ENCODE assay signal across 12 cellular contexts in the genomic region with DNA sequence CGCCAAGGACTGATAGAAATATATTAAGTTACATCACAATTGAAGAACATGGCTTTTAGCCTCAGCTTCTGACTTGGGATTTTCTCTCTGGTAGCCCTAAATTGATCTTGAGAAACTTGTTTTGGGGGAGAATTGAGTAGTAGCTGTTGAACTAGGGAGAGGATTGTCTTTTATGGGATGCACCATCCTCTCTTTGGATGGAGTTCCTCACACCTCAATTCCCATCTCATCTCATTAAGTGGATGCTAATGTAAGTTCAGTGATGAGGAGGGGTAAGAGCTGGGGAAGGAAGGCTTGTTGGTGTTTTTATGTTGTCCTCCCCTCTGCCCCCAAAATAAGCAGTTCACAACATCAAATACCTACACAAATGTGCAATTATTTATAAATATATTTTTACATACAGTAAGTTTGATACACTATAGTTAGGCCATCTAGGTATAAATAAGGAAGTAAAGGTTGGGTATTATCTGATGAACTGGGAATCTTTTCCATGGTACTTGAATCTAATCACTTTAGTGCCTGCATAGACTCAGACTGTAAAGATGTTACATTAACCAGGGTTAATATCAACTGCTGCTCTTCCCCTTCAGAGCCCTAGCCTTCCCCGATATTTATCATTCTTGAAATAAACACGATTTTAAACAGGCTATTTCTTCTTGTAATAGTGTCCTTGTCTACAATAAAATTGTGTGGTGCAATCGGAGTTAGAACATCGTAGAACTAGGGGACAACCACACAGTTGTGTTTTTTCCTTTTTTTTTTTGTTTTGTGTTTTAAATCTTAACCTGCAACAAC. TPM values are rescaled to one million over a fixed set of nuclear protein-coding genes. Genes with fewer than 3 reads are reported as not detected.
A peak's percentile ranks its signal among the peaks of the same experiment; 100 is the strongest.
DNase-seq lines count a peak whose midpoint lies in the region; TF ChIP-seq lines count a peak whose summit lies in the region.
"Had no signal": no experiment of that assay in that cellular context is flagged by ENCODE, and none has a peak within 500 bp of the region (broad histone marks: within the 10 kb centered on the region; RNA-seq: fewer than 3 reads in every experiment).

No MANE protein-coding gene starts in this region.

- DNase-seq in A673 (ENCODE audit: low spot score), result no peak
- DNase-seq in esophagus muscularis mucosa (ENCODE audit: extremely low spot score), result no peak
- no peak for DNase-seq in osteoblast (ENCODE audit: insufficient read length, low spot score, missing footprints)
- DNase-seq in NK-92 treated with Interleukin-12 subunit alpha and Interleukin-12 subunit beta, amount 100 ng/mL, for 24 hours (lab: John Stamatoyannopoulos, UW), result no peak
- DNase-seq in NCI-H2196 (lab: John Stamatoyannopoulos, UW; ENCODE audit: unreplicated experiment), result no peak
- no peak for DNase-seq in central memory CD4-positive, alpha-beta T cell
- no peak for DNase-seq in activated effector memory CD4-positive, alpha-beta T cell treated with Interleukin-2 at 50 U/mL for 16 hours
- DNase-seq: activated CD4-positive, alpha-beta T cell treated with anti-CD3 and anti-CD28 coated beads for 48 hours; activated gamma-delta T cell; kidney; NCI-H446 had no signal

- no peak overlapping the region for H3K9ac ChIP-seq in KMS-11

- H3K4me2 ChIP-seq in KMS-11, result peak overlapping the region; percentile 68
- peak overlapping the region; percentile 85 for H3K4me2 ChIP-seq in osteoblast (ENCODE audit: insufficient read depth, low read length)

- intact Hi-C loops in A673 (cut with micrococcal nuclease; ENCODE audit: unreplicated experiment) (loop anchor here (10.0 kb wide), 2 partner anchors 225 to 1095 kb away; no protein-coding TSS in a partner anchor), esophagus muscularis mucosa (cut with DNase I) (loop anchor here (5.0 kb wide), 2 partner anchors 63 to 153 kb away; no protein-coding TSS in a partner anchor)

- H3K9me3 ChIP-seq in A673 (ENCODE audit: low read depth, low read length, poor library complexity, severe bottlenecking), result no peaks in the 10 kb centered on the region
- no peaks in the 10 kb centered on the region for H3K9me3 ChIP-seq in esophagus muscularis mucosa
- no peaks in the 10 kb centered on the region for H3K9me3 ChIP-seq in osteoblast (ENCODE audit: low read depth, low read length)

- peaks cover 58% of the 10 kb centered on the region for H3K4me1 ChIP-seq in A673 (ENCODE audit: insufficient read depth, low read length, poor library complexity, severe bottlenecking)
- peaks cover 66% of the 10 kb centered on the region for H3K4me1 ChIP-seq in KMS-11 (ENCODE audit: low read depth, poor library complexity, severe bottlenecking)
- peaks cover 11 to 60% (median 55%) of the 10 kb centered on the region in 4 donors for H3K4me1 ChIP-seq in esophagus muscularis mucosa
- peaks cover 51% of the 10 kb centered on the region for H3K4me1 ChIP-seq in osteoblast (ENCODE audit: insufficient read depth, low read length)

- H3K4me3 ChIP-seq in A673 (ENCODE audit: low read depth, low read length, poor library complexity, severe bottlenecking) (peak overlapping the region; percentile 4), KMS-11 (IDR thresholded peaks at IDR 0.05; ENCODE audit: insufficient read depth, low read depth, low read length) (no peak overlapping the region), esophagus muscularis mucosa (peak overlapping the region; percentile 69 to 81 (median 72)), osteoblast (ENCODE audit: insufficient read depth, low read length) (peak overlapping the region; percentile 83)

- no peak overlapping the region for H2AFZ ChIP-seq in KMS-11 (ENCODE audit: low read depth)
- no peak overlapping the region for H2AFZ ChIP-seq in osteoblast (ENCODE audit: low read length)

- WGBS in esophagus muscularis mucosa, result 27% methylated on average over 5 of the region's 5 CpGs

- TF ChIP-seq POLR2A in esophagus muscularis mucosa (IDR thresholded peaks at IDR 0.05; ENCODE audit: low read depth), result no peak

- peaks cover 90% of the 10 kb centered on the region for H3K79me2 ChIP-seq in KMS-11 (ENCODE audit: insufficient read depth, low read depth)
- H3K79me2 ChIP-seq in osteoblast (ENCODE audit: insufficient read depth, low read length), result peaks cover 96% of the 10 kb centered on the region

- H3K27me3 ChIP-seq in A673 (replicated peaks; ENCODE audit: insufficient read depth, low read depth, low read length, poor library complexity), result no peaks in the 10 kb centered on the region
- H3K27me3 ChIP-seq in KMS-11 (ENCODE audit: insufficient read depth, low read depth), result no peaks in the 10 kb centered on the region
- H3K27me3 ChIP-seq in esophagus muscularis mucosa, result no peaks in the 10 kb centered on the region
- no peaks in the 10 kb centered on the region for H3K27me3 ChIP-seq in osteoblast (ENCODE audit: insufficient read depth, low read length)

- CTCF ChIA-PET in A673 (lab: Charles Lee), result no interaction called here

- TF ChIP-seq EP300 in esophagus muscularis mucosa (IDR thresholded peaks at IDR 0.05), result no peak

- peaks cover 21% of the 10 kb centered on the region; the same call in 1 of the 2 replicates for H4K20me1 ChIP-seq in KMS-11 (ENCODE audit: insufficient read depth)
- peaks cover 35% of the 10 kb centered on the region for H4K20me1 ChIP-seq in osteoblast (ENCODE audit: insufficient read depth, low read length)

- no TSS peak for BruUV-seq in A673 (replicated peaks; lab: Mats Ljungman, UMichigan)

- TF ChIP-seq CTCF in A673 (conservative IDR thresholded peaks at IDR 0.05; ENCODE audit: low read depth, low read length) (no peak), KMS-11 (conservative IDR thresholded peaks at IDR 0.05; ENCODE audit: low read depth, low read length) (no peak), esophagus muscularis mucosa (IDR thresholded peaks at IDR 0.05) (no peak), osteoblast (IDR thresholded peaks at IDR 0.05; ENCODE audit: extremely low read depth, low read depth, low read length) (no peak)

- POLR2A ChIA-PET in A673 (lab: Charles Lee; ENCODE audit: low non-redundant PET), result no interaction called here

- H3K27ac ChIP-seq in A673 (ENCODE audit: low read depth, low read length, poor library complexity, severe bottlenecking) (no peak overlapping the region), KMS-11 (no peak overlapping the region), esophagus muscularis mucosa (replicated peaks in 1 of 4) (peak overlapping the region; percentile 87 to 94 (median 92)), osteoblast (ENCODE audit: low read depth, low read length) (peak overlapping the region; percentile 97)

- H3K36me3 ChIP-seq in A673 (ENCODE audit: insufficient read depth, low read length, poor library complexity, severe bottlenecking) (no peaks in the 10 kb centered on the region), KMS-11 (ENCODE audit: insufficient read depth) (no peaks in the 10 kb centered on the region), esophagus muscularis mucosa (no peaks in the 10 kb centered on the region), osteoblast (ENCODE audit: insufficient read depth, low read length) (peaks cover 30% of the 10 kb centered on the region)

RNA-seq across cellular contexts. Expression of gene GJA1, which starts 4.2 kb away (rescaled TPM):
- total RNA-seq in A673 (2021) (98.5 and 120 TPM in 2 replicates), esophagus muscularis mucosa (100 to 1,000 TPM; 240 to 502 (median 375) TPM), osteoblast (1,360 and 1,632 TPM in 2 replicates)

Comparison
In these comparisons a context has a peak if more than half of its experiments do, and no peak if none do; other contexts are left out.
1. H3K27ac ChIP-seq: peak in esophagus muscularis mucosa (4 of 4) and osteoblast (single experiment); none in A673 (single experiment) and KMS-11 (single experiment).